ENCODE assay signal across 1 cellular context in genomic region chr20:56391596-56392281, GRCh38.
TF ChIP-seq lines count a peak whose summit lies in the region.

AURKA (minus strand) TSS chr20:56392215; CDS start chr20:56388197, 4,018 bp downstream.

TF ChIP-seq in K562, 482 proteins besides CTCF, POLR2A, EP300 and RAD21 (continued from another document and continues in another):
- TF ChIP-seq DLX4 (CRISPR knock-in tag; IDR thresholded peaks at IDR 0.05) (no peak), CREM (IDR thresholded peaks at IDR 0.05; ENCODE audit: low read depth) (no peak), ARID1B (IDR thresholded peaks at IDR 0.05) (no peak), THAP7 (CRISPR knock-in tag; IDR thresholded peaks at IDR 0.05) (no peak), DDX20 (tag; IDR thresholded peaks at IDR 0.05; ENCODE audit: low read depth) (no peak), ZNF717 (CRISPR knock-in tag; IDR thresholded peaks at IDR 0.05) (no peak), NR3C1 (CRISPR knock-in tag; IDR thresholded peaks at IDR 0.05) (no peak), NR1H2 (CRISPR knock-in tag; IDR thresholded peaks at IDR 0.05) (no peak), MBD2 (IDR thresholded peaks at IDR 0.05; ENCODE audit: borderline replicate concordance, low read depth) (no peak), ESRRB (CRISPR knock-in tag; IDR thresholded peaks at IDR 0.05; ENCODE audit: borderline replicate concordance) (no peak), E2F8 (IDR thresholded peaks at IDR 0.05; ENCODE audit: low read depth, partially characterized antibody) (no peak), SP2 (IDR thresholded peaks at IDR 0.05; ENCODE audit: extremely low read depth, low read depth, low read length, poor library complexity, severe bottlenecking) (no peak), RB1 (IDR thresholded peaks at IDR 0.05; ENCODE audit: low read depth) (peak; percentile 35; the same call in 1 of the 2 replicates), PML (IDR thresholded peaks at IDR 0.05; ENCODE audit: low read length) (peak; percentile 71; the same call in 1 of the 2 replicates), KLF16 (IDR thresholded peaks at IDR 0.05) (no peak), ZNF695 (CRISPR knock-in tag; IDR thresholded peaks at IDR 0.05) (no peak), SAP30 (IDR thresholded peaks at IDR 0.05; ENCODE audit: borderline replicate concordance, insufficient read depth, low read depth, low read length, poor library complexity, severe bottlenecking) (peak; percentile 88), CCAR2 (IDR thresholded peaks at IDR 0.05; ENCODE audit: low read depth, low read length) (no peak), RBFOX2 (IDR thresholded peaks at IDR 0.05; ENCODE audit: low read depth, low read length) (peak; percentile 92), HIVEP1 (CRISPR knock-in tag; IDR thresholded peaks at IDR 0.05) (no peak), BRCA1 (IDR thresholded peaks at IDR 0.05) (no peak), BRCA1 (CRISPR knock-in tag; IDR thresholded peaks at IDR 0.05) (no peak), TCF3 (CRISPR knock-in tag; IDR thresholded peaks at IDR 0.05) (no peak), GATAD2B (IDR thresholded peaks at IDR 0.05; ENCODE audit: borderline replicate concordance) (peak; percentile 78; the same call in 1 of the 2 replicates), TEAD1 (CRISPR knock-in tag; IDR thresholded peaks at IDR 0.05) (peak in 1 of 2 experiments; percentile 11; a peak in 2 of 4 replicates), TBP (optimal IDR thresholded peaks at IDR 0.05; ENCODE audit: low read depth, low read length) (peak; percentile 79), BCL6 (CRISPR knock-in tag; IDR thresholded peaks at IDR 0.05) (no peak), ILK (tag; IDR thresholded peaks at IDR 0.05; ENCODE audit: borderline replicate concordance, low read depth) (no peak), POU5F1 (IDR thresholded peaks at IDR 0.05; ENCODE audit: borderline replicate concordance, low read depth, low read length, partially characterized antibody) (no peak), IRF2 (CRISPR knock-in tag; IDR thresholded peaks at IDR 0.05) (no peak), PHB (CRISPR knock-in tag; IDR thresholded peaks at IDR 0.05) (no peak), SUPT5H (IDR thresholded peaks at IDR 0.05) (peak; percentile 63), SOX6 (IDR thresholded peaks at IDR 0.05) (no peak), NFYB (IDR thresholded peaks at IDR 0.05; ENCODE audit: extremely low read depth, insufficient read length) (peak; percentile 90), FOXM1 (IDR thresholded peaks at IDR 0.05; ENCODE audit: low read depth) (peak; percentile 100), FOXM1 (CRISPR knock-in tag; IDR thresholded peaks at IDR 0.05; ENCODE audit: low read depth) (no peak), TRIM28 (IDR thresholded peaks at IDR 0.05) (no peak), SMARCA4 (IDR thresholded peaks at IDR 0.05) (no peak), CBX1 (IDR thresholded peaks at IDR 0.05; ENCODE audit: low read depth) (0 out of 2 replicates have a peak, but pooled peaks have one; percentile 32), SMAD1 (IDR thresholded peaks at IDR 0.05; ENCODE audit: low read depth, low read length, partially characterized antibody) (peak; percentile 57), ELK3 (CRISPR knock-in tag; IDR thresholded peaks at IDR 0.05) (no peak), DNMT1 (IDR thresholded peaks at IDR 0.05) (no peak), ZNF778 (CRISPR knock-in tag; IDR thresholded peaks at IDR 0.05) (no peak), PHF8 (IDR thresholded peaks at IDR 0.05; ENCODE audit: borderline replicate concordance, low read length) (peak; percentile 48; the same call in 1 of the 2 replicates), POLR2AphosphoS5 (IDR thresholded peaks at IDR 0.05; ENCODE audit: control insufficient read depth, insufficient read depth, low read depth, low read length) (peak; percentile 58), ZC3H8 (IDR thresholded peaks at IDR 0.05) (no peak), ZNF12 (CRISPR knock-in tag; IDR thresholded peaks at IDR 0.05) (no peak), SIN3A (IDR thresholded peaks at IDR 0.05; ENCODE audit: borderline replicate concordance in 2 of 2, control insufficient read depth in 1 of 2, low read depth in 2 of 2, low read length in 2 of 2) (peak in 1 of 2 experiments; percentile 67; a peak in 2 of 4 replicates)
- TF ChIP-seq, protein P1, sequence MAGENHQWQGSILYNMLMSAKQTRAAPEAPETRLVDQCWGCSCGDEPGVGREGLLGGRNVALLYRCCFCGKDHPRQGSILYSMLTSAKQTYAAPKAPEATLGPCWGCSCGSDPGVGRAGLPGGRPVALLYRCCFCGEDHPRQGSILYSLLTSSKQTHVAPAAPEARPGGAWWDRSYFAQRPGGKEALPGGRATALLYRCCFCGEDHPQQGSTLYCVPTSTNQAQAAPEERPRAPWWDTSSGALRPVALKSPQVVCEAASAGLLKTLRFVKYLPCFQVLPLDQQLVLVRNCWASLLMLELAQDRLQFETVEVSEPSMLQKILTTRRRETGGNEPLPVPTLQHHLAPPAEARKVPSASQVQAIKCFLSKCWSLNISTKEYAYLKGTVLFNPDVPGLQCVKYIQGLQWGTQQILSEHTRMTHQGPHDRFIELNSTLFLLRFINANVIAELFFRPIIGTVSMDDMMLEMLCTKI (IDR thresholded peaks at IDR 0.05; ENCODE audit: partially characterized antibody), result no peak
- TF ChIP-seq, protein P2, sequence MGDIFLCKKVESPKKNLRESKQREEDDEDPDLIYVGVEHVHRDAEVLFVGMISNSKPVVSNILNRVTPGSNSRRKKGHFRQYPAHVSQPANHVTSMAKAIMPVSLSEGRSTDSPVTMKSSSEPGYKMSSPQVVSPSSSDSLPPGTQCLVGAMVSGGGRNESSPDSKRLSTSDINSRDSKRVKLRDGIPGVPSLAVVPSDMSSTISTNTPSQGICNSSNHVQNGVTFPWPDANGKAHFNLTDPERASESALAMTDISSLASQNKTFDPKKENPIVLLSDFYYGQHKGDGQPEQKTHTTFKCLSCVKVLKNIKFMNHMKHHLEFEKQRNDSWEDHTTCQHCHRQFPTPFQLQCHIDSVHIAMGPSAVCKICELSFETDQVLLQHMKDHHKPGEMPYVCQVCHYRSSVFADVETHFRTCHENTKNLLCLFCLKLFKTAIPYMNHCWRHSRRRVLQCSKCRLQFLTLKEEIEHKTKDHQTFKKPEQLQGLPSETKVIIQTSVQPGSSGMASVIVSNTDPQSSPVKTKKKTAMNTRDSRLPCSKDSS (IDR thresholded peaks at IDR 0.05; ENCODE audit: low read depth, partially characterized antibody), result no peak
- TF ChIP-seq, protein P3, sequence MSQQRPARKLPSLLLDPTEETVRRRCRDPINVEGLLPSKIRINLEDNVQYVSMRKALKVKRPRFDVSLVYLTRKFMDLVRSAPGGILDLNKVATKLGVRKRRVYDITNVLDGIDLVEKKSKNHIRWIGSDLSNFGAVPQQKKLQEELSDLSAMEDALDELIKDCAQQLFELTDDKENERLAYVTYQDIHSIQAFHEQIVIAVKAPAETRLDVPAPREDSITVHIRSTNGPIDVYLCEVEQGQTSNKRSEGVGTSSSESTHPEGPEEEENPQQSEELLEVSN (IDR thresholded peaks at IDR 0.05; ENCODE audit: borderline replicate concordance in 1 of 2, extremely low read depth in 1 of 2, insufficient read depth in 1 of 2, insufficient read length in 1 of 2, low read depth in 1 of 2, low read length in 1 of 2, poor library complexity in 1 of 2, severe bottlenecking in 1 of 2), result peak in 1 of 2 experiments; percentile 12
- TF ChIP-seq, protein P4, sequence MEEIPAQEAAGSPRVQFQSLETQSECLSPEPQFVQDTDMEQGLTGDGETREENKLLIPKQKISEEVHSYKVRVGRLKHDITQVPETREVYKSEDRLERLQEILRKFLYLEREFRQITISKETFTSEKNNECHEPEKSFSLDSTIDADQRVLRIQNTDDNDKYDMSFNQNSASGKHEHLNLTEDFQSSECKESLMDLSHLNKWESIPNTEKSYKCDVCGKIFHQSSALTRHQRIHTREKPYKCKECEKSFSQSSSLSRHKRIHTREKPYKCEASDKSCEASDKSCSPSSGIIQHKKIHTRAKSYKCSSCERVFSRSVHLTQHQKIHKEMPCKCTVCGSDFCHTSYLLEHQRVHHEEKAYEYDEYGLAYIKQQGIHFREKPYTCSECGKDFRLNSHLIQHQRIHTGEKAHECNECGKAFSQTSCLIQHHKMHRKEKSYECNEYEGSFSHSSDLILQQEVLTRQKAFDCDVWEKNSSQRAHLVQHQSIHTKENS (CRISPR knock-in tag; IDR thresholded peaks at IDR 0.05), result no peak
- TF ChIP-seq, protein P5, sequence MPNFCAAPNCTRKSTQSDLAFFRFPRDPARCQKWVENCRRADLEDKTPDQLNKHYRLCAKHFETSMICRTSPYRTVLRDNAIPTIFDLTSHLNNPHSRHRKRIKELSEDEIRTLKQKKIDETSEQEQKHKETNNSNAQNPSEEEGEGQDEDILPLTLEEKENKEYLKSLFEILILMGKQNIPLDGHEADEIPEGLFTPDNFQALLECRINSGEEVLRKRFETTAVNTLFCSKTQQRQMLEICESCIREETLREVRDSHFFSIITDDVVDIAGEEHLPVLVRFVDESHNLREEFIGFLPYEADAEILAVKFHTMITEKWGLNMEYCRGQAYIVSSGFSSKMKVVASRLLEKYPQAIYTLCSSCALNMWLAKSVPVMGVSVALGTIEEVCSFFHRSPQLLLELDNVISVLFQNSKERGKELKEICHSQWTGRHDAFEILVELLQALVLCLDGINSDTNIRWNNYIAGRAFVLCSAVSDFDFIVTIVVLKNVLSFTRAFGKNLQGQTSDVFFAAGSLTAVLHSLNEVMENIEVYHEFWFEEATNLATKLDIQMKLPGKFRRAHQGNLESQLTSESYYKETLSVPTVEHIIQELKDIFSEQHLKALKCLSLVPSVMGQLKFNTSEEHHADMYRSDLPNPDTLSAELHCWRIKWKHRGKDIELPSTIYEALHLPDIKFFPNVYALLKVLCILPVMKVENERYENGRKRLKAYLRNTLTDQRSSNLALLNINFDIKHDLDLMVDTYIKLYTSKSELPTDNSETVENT (CRISPR knock-in tag; IDR thresholded peaks at IDR 0.05), result 0 out of 2 replicates have a peak, but pooled peaks have one; percentile 6
- TF ChIP-seq, protein P6, sequence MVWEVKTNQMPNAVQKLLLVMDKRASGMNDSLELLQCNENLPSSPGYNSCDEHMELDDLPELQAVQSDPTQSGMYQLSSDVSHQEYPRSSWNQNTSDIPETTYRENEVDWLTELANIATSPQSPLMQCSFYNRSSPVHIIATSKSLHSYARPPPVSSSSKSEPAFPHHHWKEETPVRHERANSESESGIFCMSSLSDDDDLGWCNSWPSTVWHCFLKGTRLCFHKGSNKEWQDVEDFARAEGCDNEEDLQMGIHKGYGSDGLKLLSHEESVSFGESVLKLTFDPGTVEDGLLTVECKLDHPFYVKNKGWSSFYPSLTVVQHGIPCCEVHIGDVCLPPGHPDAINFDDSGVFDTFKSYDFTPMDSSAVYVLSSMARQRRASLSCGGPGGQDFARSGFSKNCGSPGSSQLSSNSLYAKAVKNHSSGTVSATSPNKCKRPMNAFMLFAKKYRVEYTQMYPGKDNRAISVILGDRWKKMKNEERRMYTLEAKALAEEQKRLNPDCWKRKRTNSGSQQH (CRISPR knock-in tag; IDR thresholded peaks at IDR 0.05), result no peak
- TF ChIP-seq, protein P7, sequence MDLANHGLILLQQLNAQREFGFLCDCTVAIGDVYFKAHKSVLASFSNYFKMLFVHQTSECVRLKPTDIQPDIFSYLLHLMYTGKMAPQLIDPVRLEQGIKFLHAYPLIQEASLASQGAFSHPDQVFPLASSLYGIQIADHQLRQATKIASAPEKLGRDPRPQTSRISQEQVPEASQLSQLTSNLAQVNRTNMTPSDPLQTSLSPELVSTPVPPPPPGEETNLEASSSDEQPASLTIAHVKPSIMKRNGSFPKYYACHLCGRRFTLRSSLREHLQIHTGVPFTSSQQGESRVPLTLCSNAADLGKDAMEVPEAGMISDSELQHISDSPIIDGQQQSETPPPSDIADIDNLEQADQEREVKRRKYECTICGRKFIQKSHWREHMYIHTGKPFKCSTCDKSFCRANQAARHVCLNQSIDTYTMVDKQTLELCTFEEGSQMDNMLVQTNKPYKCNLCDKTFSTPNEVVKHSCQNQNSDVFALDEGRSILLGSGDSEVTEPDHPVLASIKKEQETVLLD (IDR thresholded peaks at IDR 0.05), result no peak
- TF ChIP-seq, protein P8, sequence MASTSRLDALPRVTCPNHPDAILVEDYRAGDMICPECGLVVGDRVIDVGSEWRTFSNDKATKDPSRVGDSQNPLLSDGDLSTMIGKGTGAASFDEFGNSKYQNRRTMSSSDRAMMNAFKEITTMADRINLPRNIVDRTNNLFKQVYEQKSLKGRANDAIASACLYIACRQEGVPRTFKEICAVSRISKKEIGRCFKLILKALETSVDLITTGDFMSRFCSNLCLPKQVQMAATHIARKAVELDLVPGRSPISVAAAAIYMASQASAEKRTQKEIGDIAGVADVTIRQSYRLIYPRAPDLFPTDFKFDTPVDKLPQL (IDR thresholded peaks at IDR 0.05; ENCODE audit: extremely low read depth, insufficient read length), result no peak
